20 cellular contexts compared by ENCODE assay signal in genomic region chr1:232561381-232561780, GRCh38.
"Had no signal": no experiment of that assay in that cellular context is flagged by ENCODE, and none has a peak within 500 bp of the region (broad histone marks: within the 10 kb centered on the region; RNA-seq: fewer than 3 reads in every experiment).

No MANE protein-coding gene starts in this region.

- H3K4me3 ChIP-seq: esophagus squamous epithelium, gastroesophageal sphincter, lung, mucosa of descending colon, neural progenitor cell, ovary, smooth muscle cell, suprapubic skin, thyroid gland had no signal

- H3K4me2 ChIP-seq: neural progenitor cell, smooth muscle cell had no signal

- H3K27me3 ChIP-seq: esophagus squamous epithelium, gastroesophageal sphincter, neural progenitor cell, ovary, suprapubic skin, thyroid gland had no signal

- H3K27me3 Mint-ChIP-seq: type B pancreatic cell had no signal

- H3K4me3 Mint-ChIP-seq: natural killer cell, neural progenitor cell, type B pancreatic cell had no signal

- H3K9me3 ChIP-seq: esophagus squamous epithelium, gastroesophageal sphincter, mucosa of descending colon, ovary, suprapubic skin, thyroid gland had no signal

- DNase-seq: effector memory CD4-positive, alpha-beta T cell; esophagus squamous epithelium; foreskin fibroblast; left colon; left ventricle myocardium superior; mucosa of descending colon; natural killer cell; nucleus accumbens; ovary; right cardiac atrium; stimulated activated CD4-positive, alpha-beta T cell treated with anti-CD3 and anti-CD28 coated beads, Interleukin-2, amount 100 ng/mL, for 48 hours; stimulated activated naive CD4-positive, alpha-beta T cell treated with Interleukin-2 at 50 U/mL for 16 hours; thyroid gland had no signal

- H3K27ac ChIP-seq: epithelial cell of prostate, esophagus squamous epithelium, gastroesophageal sphincter, neural progenitor cell, ovary, suprapubic skin, thyroid gland had no signal

- ATAC-seq: gastroesophageal sphincter, left colon, left ventricle myocardium superior, mucosa of descending colon, natural killer cell, right cardiac atrium had no signal

- H3K36me3 Mint-ChIP-seq: natural killer cell, neural progenitor cell, type B pancreatic cell had no signal

- H2AFZ ChIP-seq: neural progenitor cell had no signal

- H3K9ac ChIP-seq: neural progenitor cell had no signal

- H3K36me3 ChIP-seq: gastroesophageal sphincter, neural progenitor cell, ovary, suprapubic skin, thyroid gland had no signal

- H3K9me3 Mint-ChIP-seq: natural killer cell, neural progenitor cell, type B pancreatic cell had no signal

- H3K27ac Mint-ChIP-seq: natural killer cell, type B pancreatic cell had no signal
